ENCODE assay signal across 8 cellular contexts in the genomic region with DNA sequence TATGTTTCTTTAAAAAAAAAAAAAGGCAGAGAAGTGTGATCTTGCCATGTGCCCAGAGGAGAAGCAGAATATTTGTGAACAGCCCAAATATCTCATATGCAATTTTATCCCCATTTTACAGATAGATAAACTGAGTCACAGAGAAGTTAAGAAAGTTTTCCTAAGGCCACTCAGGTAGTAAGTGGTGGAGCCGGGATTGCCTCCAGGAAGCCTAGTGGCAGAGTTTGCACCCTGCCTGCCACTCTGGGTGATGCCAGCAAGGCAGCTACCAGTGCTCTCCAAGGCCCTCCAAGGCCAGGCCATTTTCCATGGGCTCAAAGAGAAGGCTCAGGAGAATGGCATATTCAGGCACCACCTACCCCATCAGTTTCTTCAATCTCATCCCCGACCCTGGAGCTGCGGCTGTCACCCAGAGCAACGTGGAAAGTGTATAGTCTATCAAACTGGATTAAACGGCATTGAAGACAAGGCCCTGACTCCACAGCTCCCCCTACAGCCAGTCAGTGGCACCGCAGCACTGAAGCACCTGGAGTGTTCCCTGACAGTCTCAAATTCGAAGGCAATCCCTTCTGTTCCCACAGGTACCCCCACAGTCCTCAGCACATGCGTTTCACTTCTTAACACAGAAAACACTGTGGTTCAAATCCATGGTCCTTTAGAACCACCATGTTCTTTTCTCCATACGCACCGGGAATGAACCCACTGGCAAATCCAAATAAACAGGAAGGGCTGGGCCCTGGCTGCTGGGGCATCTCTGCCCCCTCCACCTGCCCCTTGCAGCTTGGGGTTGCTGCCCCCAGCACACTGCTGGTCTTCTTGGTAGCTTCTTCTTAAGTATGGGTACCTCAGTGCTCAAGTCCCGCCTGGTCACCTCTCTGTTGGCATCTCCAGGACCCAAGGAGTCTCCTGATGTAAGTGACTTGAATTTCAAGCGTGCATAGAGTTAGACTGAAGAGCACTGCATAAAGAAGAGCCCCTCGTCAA.
DNase-seq lines count a peak whose midpoint lies in the region; ATAC-seq and TF ChIP-seq lines count a peak whose summit lies in the region.

No MANE protein-coding gene starts in this region.

- H3K9me2 ChIP-seq in PC-3 (replicated peaks; ENCODE audit: low read length): no peaks in the 10 kb centered on the region

- H3K4me1 Mint-ChIP-seq in Calu3 (ENCODE audit: low read depth, unreplicated experiment): peaks cover 11% of the 10 kb centered on the region

- no peaks in the 10 kb centered on the region for H3F3A ChIP-seq in PC-3 (ENCODE audit: low read length, unreplicated experiment)

- H3K4me3 ChIP-seq in H7 (ENCODE audit: insufficient read depth, low read depth, low read length) (no peak overlapping the region), PC-3 (ENCODE audit: low read length) (no peak overlapping the region), choroid plexus epithelial cell (ENCODE audit: low read depth, low read length) (no peak overlapping the region)

- intact Hi-C loops in Calu3 (cut with micrococcal nuclease; ENCODE audit: unreplicated experiment): loop anchor here (2.0 kb wide), 1 partner anchor 20 kb away; no protein-coding TSS in a partner anchor
- intact Hi-C loops in PC-3 (cut with micrococcal nuclease): loop anchor here (1.0 to 10.0 kb wide), 3 partner anchors 84 to 178 kb away; no protein-coding TSS in a partner anchor

- H3K27ac ChIP-seq in PC-3 (ENCODE audit: low read length): no peak overlapping the region

- H3K79me2 ChIP-seq in PC-3 (ENCODE audit: low read length): no peaks in the 10 kb centered on the region

- H3K9ac ChIP-seq in PC-3 (ENCODE audit: low read length): no peak overlapping the region

- H3K9me3 ChIP-seq in PC-3 (ENCODE audit: low read length): no peaks in the 10 kb centered on the region

- H3K36me3 ChIP-seq in H7 (replicated peaks; ENCODE audit: control insufficient read depth, insufficient read depth, low read length) (no peaks in the 10 kb centered on the region), PC-3 (ENCODE audit: low read depth, low read length) (no peaks in the 10 kb centered on the region)

- POLR2A ChIA-PET in PC-3 (lab: Charles Lee; ENCODE audit: unreplicated experiment): no interaction called here

- CTCF ChIA-PET in Calu3 (lab: Charles Lee) (interaction anchor here (0.9 to 1.6 kb wide), 4 partner anchors 13 to 55 kb away, joined by 3 read pairs; no protein-coding TSS in a partner anchor), PC-3 (lab: Charles Lee) (interaction anchor here (0.6 to 1.3 kb wide), 3 partner anchors 8 to 177 kb away, joined by 4 to 6 read pairs (median 4); no protein-coding TSS in a partner anchor)

- H3K27ac Mint-ChIP-seq in Calu3 (ENCODE audit: unreplicated experiment): no peak overlapping the region

- peak; percentile 54 for DNase-seq in Calu3
- peak; percentile 89 for DNase-seq in H7
- DNase-seq in PC-3: peak; percentile 79
- peak; percentile 59 for DNase-seq in choroid plexus epithelial cell (ENCODE audit: low read depth)
- DNase-seq in medulla oblongata (ENCODE audit: extremely low spot score): peak; percentile 18
- DNase-seq in pons (ENCODE audit: low spot score): no peak

- H3K27me3 ChIP-seq in H7 (ENCODE audit: control insufficient read depth, insufficient read depth, low read length): no peaks in the 10 kb centered on the region; the same call in 1 of the 2 replicates
- H3K27me3 ChIP-seq in PC-3 (ENCODE audit: low read length): no peaks in the 10 kb centered on the region

- TF ChIP-seq CTCF in Calu3 (IDR thresholded peaks at IDR 0.05; ENCODE audit: unreplicated experiment) (peak; percentile 73), PC-3 (conservative IDR thresholded peaks at IDR 0.05; ENCODE audit: low read depth, low read length) (peak; percentile 92), choroid plexus epithelial cell (conservative IDR thresholded peaks at IDR 0.05; ENCODE audit: low read depth, low read length) (peak; percentile 95)

- peaks cover 91% of the 10 kb centered on the region for H3K27me3 Mint-ChIP-seq in Calu3 (ENCODE audit: unreplicated experiment)

- H3K36me3 Mint-ChIP-seq in Calu3 (ENCODE audit: insufficient read depth, unreplicated experiment): no peaks in the 10 kb centered on the region

- H2AFZ ChIP-seq in PC-3 (ENCODE audit: low read length): no peak overlapping the region

- no TSS peak for BruUV-seq in Calu3 (replicated peaks; lab: Mats Ljungman, UMichigan)
- BruUV-seq in PC-3 (replicated peaks; lab: Mats Ljungman, UMichigan): no TSS peak

- no peaks in the 10 kb centered on the region for H4K20me1 ChIP-seq in PC-3 (ENCODE audit: low read length)

- ATAC-seq in PC-3 (peak; percentile 84), GM21515 (IDR thresholded peaks at IDR 0.05; ENCODE audit: unreplicated experiment) (no peak), GM18873 (IDR thresholded peaks at IDR 0.05; ENCODE audit: low FRiP score, unreplicated experiment) (no peak)

- no peak overlapping the region for H3K4me2 ChIP-seq in PC-3 (ENCODE audit: low read length)

- H3K4me1 ChIP-seq in PC-3 (ENCODE audit: insufficient read depth, low read length): peaks cover 11% of the 10 kb centered on the region

- H3K4me3 Mint-ChIP-seq in Calu3 (ENCODE audit: low read depth, unreplicated experiment): no peak overlapping the region

- no peaks in the 10 kb centered on the region for H3K9me3 Mint-ChIP-seq in Calu3 (ENCODE audit: low read depth, unreplicated experiment)
